In genomic region chr9:113505963-113506624, GRCh38 we compare ENCODE assay signal across 19 cellular contexts. TPM values are rescaled to one million over a fixed set of nuclear protein-coding genes. Genes with fewer than 3 reads are reported as not detected.
DNase-seq lines count a peak whose midpoint lies in the region; ATAC-seq and TF ChIP-seq lines count a peak whose summit lies in the region.
"Had no signal": no experiment of that assay in that cellular context is flagged by ENCODE, and none has a peak within 500 bp of the region (broad histone marks: within the 10 kb centered on the region; RNA-seq: fewer than 3 reads in every experiment).

No MANE protein-coding gene starts in this region.

- H3K9ac ChIP-seq in BLaER1, result 0 out of 2 replicates have a peak overlapping the region, but pooled peaks have one; percentile 12

- intact Hi-C loops in ascending aorta (cut with DNase I), result no loop called here
- intact Hi-C loops in body of pancreas (cut with DNase I), result no loop called here

- peaks cover 2% of the 10 kb centered on the region for H3K36me3 Mint-ChIP-seq in neural crest cell (ENCODE audit: low read depth)

- 87 to 91% methylated on average over 7 to 10 of the region's 10 CpGs for WGBS in body of pancreas, 2 donors

- H3K4me1 ChIP-seq in BLaER1 (peaks cover 12% of the 10 kb centered on the region; the same call in 1 of the 2 replicates), ascending aorta (peaks cover 15 to 46% of the 10 kb centered on the region in 2 donors), body of pancreas (peaks cover 13% of the 10 kb centered on the region)
- H3K4me1 ChIP-seq: BE2C had no signal

- no peaks in the 10 kb centered on the region for H3K27me3 ChIP-seq in BLaER1
- H3K27me3 ChIP-seq in H7 (ENCODE audit: control insufficient read depth, insufficient read depth, low read length), result no peaks in the 10 kb centered on the region
- H3K27me3 ChIP-seq in ascending aorta, result no peaks in the 10 kb centered on the region
- H3K27me3 ChIP-seq in body of pancreas, result no peaks in the 10 kb centered on the region
- H3K27me3 ChIP-seq: BE2C, gastrocnemius medialis, left lung had no signal

- peaks cover 89% of the 10 kb centered on the region for H3K4me1 Mint-ChIP-seq in neural crest cell

- TF ChIP-seq POLR2A in body of pancreas (IDR thresholded peaks at IDR 0.05), result no peak

- DNase-seq in H7, result peak; percentile 79
- DNase-seq in ascending aorta (ENCODE audit: low spot score in 2 of 2), result no peak
- DNase-seq in neural crest cell (ENCODE audit: low read depth, low spot score), result peak; percentile 73
- DNase-seq in SW480 (ENCODE audit: low spot score), result no peak
- DNase-seq in body of pancreas, result no peak
- no peak for DNase-seq in SIG-M5 (lab: John Stamatoyannopoulos, UW)
- DNase-seq: activated CD4-positive, alpha-beta T cell treated with anti-CD3 and anti-CD28 coated beads for 4 hours; activated naive CD4-positive, alpha-beta T cell treated with Interleukin-2 at 50 U/mL for 16 hours; activated T-cell treated with anti-CD3 and anti-CD28 coated beads for 4 hours; BE2C; Calu3; gastrocnemius medialis; GDM1; left lung; NCI-H1048; stimulated activated CD4-positive, alpha-beta T cell treated with anti-CD3 and anti-CD28 coated beads, Interleukin-2, amount 100 ng/mL, for 48 hours had no signal

- H3K27me3 Mint-ChIP-seq in neural crest cell (ENCODE audit: low read depth), result no peaks in the 10 kb centered on the region

- H3K27ac Mint-ChIP-seq in neural crest cell (ENCODE audit: unreplicated experiment), result peak overlapping the region; percentile 92

- no peak for ATAC-seq in body of pancreas
- no peak for ATAC-seq in HG03520 (IDR thresholded peaks at IDR 0.05; ENCODE audit: unreplicated experiment)
- ATAC-seq: gastrocnemius medialis, GM12878, left lung had no signal

- no peak overlapping the region for H3K4me2 ChIP-seq in BLaER1

- H3K36me3 ChIP-seq in BLaER1 (no peaks in the 10 kb centered on the region), H7 (replicated peaks; ENCODE audit: control insufficient read depth, insufficient read depth, low read length) (no peaks in the 10 kb centered on the region), ascending aorta (peaks cover 10 to 14% of the 10 kb centered on the region in 2 donors), body of pancreas (replicated peaks in 1 of 2; ENCODE audit: insufficient read depth in 1 of 2, low read depth in 2 of 2) (no peaks in the 10 kb centered on the region)
- H3K36me3 ChIP-seq: gastrocnemius medialis had no signal

- H3K27ac ChIP-seq in BLaER1, result no peak overlapping the region
- H3K27ac ChIP-seq in ascending aorta, result peak overlapping the region; percentile 90 to 96
- H3K27ac ChIP-seq in body of pancreas, result no peak overlapping the region
- H3K27ac ChIP-seq: left lung had no signal

- no peaks in the 10 kb centered on the region for H3K9me3 Mint-ChIP-seq in neural crest cell

- H3K9me3 ChIP-seq in BLaER1 (no peaks in the 10 kb centered on the region), ascending aorta (no peaks in the 10 kb centered on the region), body of pancreas (no peaks in the 10 kb centered on the region)
- H3K9me3 ChIP-seq: BE2C, gastrocnemius medialis, left lung had no signal

- peak overlapping the region; percentile 83 for H3K4me3 Mint-ChIP-seq in neural crest cell

- no peaks in the 10 kb centered on the region for H4K20me1 ChIP-seq in BLaER1

- TF ChIP-seq CTCF in ascending aorta (IDR thresholded peaks at IDR 0.05) (no peak), neural crest cell (conservative IDR thresholded peaks at IDR 0.05) (no peak), body of pancreas (IDR thresholded peaks at IDR 0.05) (no peak)

- H3K4me3 ChIP-seq in BLaER1 (no peak overlapping the region), H7 (ENCODE audit: insufficient read depth, low read depth, low read length) (no peak overlapping the region), ascending aorta (no peak overlapping the region), body of pancreas (no peak overlapping the region)
- H3K4me3 ChIP-seq: gastrocnemius medialis, GM12878, left lung had no signal

RNA-seq across cellular contexts. Expression of gene RGS3, which starts 42.6 kb away (rescaled TPM):
- 18.2 and 22.4 TPM in 2 replicates for total RNA-seq in H7 (2014; rRNA removed; shearing (Covaris generic))
- total RNA-seq in ascending aorta, result 125 TPM
- 36.7 and 41.0 TPM in 2 replicates for total RNA-seq in neural crest cell
- 10 to 100 TPM; 25.7 to 96.9 TPM for total RNA-seq in body of pancreas

Comparison
In these comparisons a context has a peak if more than half of its experiments do, and no peak if none do; other contexts are left out.
1. H3K27ac ChIP-seq: peak in ascending aorta (2 of 2); none in BLaER1 (single experiment) and body of pancreas (0 of 4).
2. DNase-seq: peak in H7 (single experiment) and neural crest cell (single experiment); none in ascending aorta (0 of 2), SW480 (single experiment), body of pancreas (0 of 4) and SIG-M5 (single experiment).